ENCODE assay signal across 19 cellular contexts in the genomic region with DNA sequence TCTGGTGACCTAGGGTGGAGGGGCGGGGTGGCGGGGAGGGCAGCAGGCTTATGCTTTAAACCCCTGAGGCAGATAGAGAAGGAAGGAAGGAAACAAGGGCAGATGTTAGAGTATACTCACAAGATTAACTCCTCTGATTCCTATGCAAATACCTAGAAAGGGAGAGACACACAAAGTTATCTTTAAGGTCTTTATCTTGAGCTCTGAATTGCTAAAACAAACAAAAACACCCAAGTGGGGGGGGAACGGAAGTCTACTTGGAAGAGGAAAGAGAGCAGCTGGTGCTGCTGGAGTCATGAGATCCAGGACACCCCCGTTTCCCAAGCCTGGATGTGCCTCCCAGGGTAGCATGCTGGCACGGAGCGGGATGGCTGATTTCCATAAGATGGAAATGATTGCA. TPM values are rescaled to one million over a fixed set of nuclear protein-coding genes. Genes with fewer than 3 reads are reported as not detected.
A peak's percentile ranks its signal among the peaks of the same experiment; 100 is the strongest.
DNase-seq lines count a peak whose midpoint lies in the region; ATAC-seq and TF ChIP-seq lines count a peak whose summit lies in the region.
"Had no signal": no experiment of that assay in that cellular context is flagged by ENCODE, and none has a peak within 500 bp of the region (broad histone marks: within the 10 kb centered on the region; RNA-seq: fewer than 3 reads in every experiment).

No MANE protein-coding gene starts in this region.

- no peaks in the 10 kb centered on the region for H3K27me3 ChIP-seq in BE2C

- no peaks in the 10 kb centered on the region for H3K9me3 ChIP-seq in mesodermal cell (ENCODE audit: control insufficient read depth, low read length)
- H3K9me3 ChIP-seq in BE2C = no peaks in the 10 kb centered on the region
- H3K9me3 ChIP-seq: A549 had no signal

- WGBS in mesodermal cell (ENCODE audit: insufficient coverage in 2 of 2), 2 experiments = 26 to 35% methylated on average over 4 of the region's 6 CpGs

- DNase-seq in Ammon's horn (ENCODE audit: low spot score) = peak; percentile 35
- DNase-seq in NCI-H526 (lab: John Stamatoyannopoulos, UW) = peak; percentile 49 to 83
- DNase-seq in choroid plexus epithelial cell (ENCODE audit: low read depth) = peak; percentile 28
- DNase-seq in BE2C = no peak
- no peak for DNase-seq in activated CD4-positive, alpha-beta T cell treated with anti-CD3 and anti-CD28 coated beads for 1 hour
- DNase-seq: activated CD4-positive, alpha-beta T cell treated with anti-CD3 and anti-CD28 coated beads for 48 hours; activated CD8-positive, alpha-beta memory T cell treated with anti-CD3 and anti-CD28 coated beads, Interleukin-2, amount 10 ng/mL, durations not matched to agents 7 days and 5 days; C1 segment of cervical spinal cord; cerebellar nuclear complex; effector memory CD8-positive, alpha-beta T cell; head of caudate nucleus; immature natural killer cell; KG1; NCI-H2029 treated with DMSO at 0.1 percent for 48 hours; RPMI8226 had no signal

- TF ChIP-seq CTCF in choroid plexus epithelial cell (conservative IDR thresholded peaks at IDR 0.05; ENCODE audit: low read depth, low read length) = no peak
- TF ChIP-seq CTCF in BE2C (IDR thresholded peaks at IDR 0.05; ENCODE audit: low read depth, low read length) = no peak

- H3K4me1 ChIP-seq in mesodermal cell (ENCODE audit: control insufficient read depth, insufficient read depth, low read length, poor library complexity, severe bottlenecking) = peaks cover 15% of the 10 kb centered on the region
- no peaks in the 10 kb centered on the region for H3K4me1 ChIP-seq in BE2C
- H3K4me1 ChIP-seq: A549 had no signal

- ATAC-seq in GM21515 (IDR thresholded peaks at IDR 0.05; ENCODE audit: unreplicated experiment) (no peak), HG03521 (IDR thresholded peaks at IDR 0.05; ENCODE audit: unreplicated experiment) (no peak)
- ATAC-seq: A549; activated CD8-positive, alpha-beta memory T cell treated with anti-CD3 and anti-CD28 coated beads, Interleukin-2, amount 10 ng/mL, durations not matched to agents 7 days and 5 days; effector memory CD8-positive, alpha-beta T cell had no signal

- no peaks in the 10 kb centered on the region for H3K36me3 ChIP-seq in mesodermal cell (ENCODE audit: control insufficient read depth, insufficient read depth, low read length)
- no peaks in the 10 kb centered on the region for H3K36me3 ChIP-seq in BE2C

- H3K4me3 ChIP-seq in choroid plexus epithelial cell (ENCODE audit: low read depth, low read length) = no peak overlapping the region
- H3K4me3 ChIP-seq in mesodermal cell (ENCODE audit: extremely low read depth, insufficient read depth, low read length, poor library complexity, severe bottlenecking) = no peak overlapping the region
- H3K4me3 ChIP-seq in BE2C (ENCODE audit: low read depth, low read length) = no peak overlapping the region
- H3K4me3 ChIP-seq: A549 had no signal

- H3K27ac ChIP-seq in mesodermal cell (ENCODE audit: low read depth, low read length, severe bottlenecking) = peak overlapping the region; percentile 46
- H3K27ac ChIP-seq: A549 had no signal

RNA-seq across cellular contexts. Expression of gene PLAGL1, which starts 43.4 kb away (rescaled TPM):
- 46.8 TPM for polyA plus RNA-seq in mesodermal cell (2013, experiment 1 of 2)
- 50.0 TPM for polyA plus RNA-seq in mesodermal cell (2013, experiment 2 of 2)
- polyA plus RNA-seq in BE2C (2012; ENCODE audit: insufficient read depth, insufficient read length, low read depth) = not detected

Comparison
In these comparisons a context has a peak if more than half of its experiments do, and no peak if none do; other contexts are left out.
1. DNase-seq: peak in Ammon's horn (single experiment), NCI-H526 (2 of 2) and choroid plexus epithelial cell (single experiment); none in BE2C (single experiment) and activated CD4-positive, alpha-beta T cell treated with anti-CD3 and anti-CD28 coated beads for 1 hour (single experiment).